Comparison of ENCODE assay signal across 8 cellular contexts in genomic region chr9:32255026-32255425, GRCh38.
"Had no signal": no experiment of that assay in that cellular context is flagged by ENCODE, and none has a peak within 500 bp of the region (broad histone marks: within the 10 kb centered on the region; RNA-seq: fewer than 3 reads in every experiment).

No MANE protein-coding gene starts in this region.

- FAIRE-seq: G401.6, GM12878, GM12891, GM12892, GM18507, GM19239 had no signal

- H3K4me3 ChIP-seq: GM12878 had no signal

- DNase-seq: GDM1, GF-D8 had no signal
